8 cellular contexts compared by ENCODE assay signal in the genomic region with DNA sequence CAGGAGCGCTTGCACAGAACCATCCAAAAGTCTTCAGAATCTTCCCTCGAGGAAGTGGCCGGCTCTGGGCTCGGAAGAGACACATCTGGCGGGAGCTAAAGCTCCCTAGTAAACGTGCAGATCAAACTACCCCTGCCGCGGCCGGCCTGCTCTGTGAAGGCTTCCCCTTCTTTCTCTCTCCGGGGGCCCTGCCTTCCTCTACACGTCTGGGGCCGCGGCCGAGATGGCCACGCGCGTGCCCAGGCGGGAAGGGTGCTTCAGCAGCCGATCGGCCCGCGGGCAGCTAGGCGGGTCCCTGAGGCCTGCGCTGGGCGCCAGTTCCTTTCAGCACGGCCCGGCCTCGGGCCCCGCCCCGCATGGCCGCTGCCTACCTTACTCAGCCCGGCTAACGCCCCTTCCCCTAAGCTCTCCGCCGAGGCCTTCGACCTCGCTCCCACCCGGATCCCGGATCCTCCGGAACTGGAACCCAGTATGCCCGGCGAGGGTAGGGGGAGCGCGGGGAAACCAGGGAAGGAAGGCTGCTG. TPM values are rescaled to one million over a fixed set of nuclear protein-coding genes. Genes with fewer than 3 reads are reported as not detected.
DNase-seq lines count a peak whose midpoint lies in the region; ATAC-seq and TF ChIP-seq lines count a peak whose summit lies in the region.

No MANE protein-coding gene starts in this region.

- H3K4me3 Mint-ChIP-seq in activated CD8-positive, alpha-beta memory T cell treated with anti-CD3 and anti-CD28 coated beads, Interleukin-2, amount 10 ng/mL, durations not matched to agents 7 days and 5 days = peak overlapping the region; percentile 88
- H3K4me3 Mint-ChIP-seq in MCF 10A (ENCODE audit: unreplicated experiment) = peak overlapping the region; percentile 88
- H3K4me3 Mint-ChIP-seq in stimulated activated memory B cell treated with anti-CD40 and anti-IgM and Interleukin-4, amounts not matched to agents 10 μg/mL and 1 μg/mL and 100 μg/mL, for 72 hours = peak overlapping the region; percentile 84

- ATAC-seq in activated CD8-positive, alpha-beta memory T cell treated with anti-CD3 and anti-CD28 coated beads, Interleukin-2, amount 10 ng/mL, durations not matched to agents 7 days and 5 days = peak; percentile 21
- ATAC-seq in HG02798 (IDR thresholded peaks at IDR 0.05; ENCODE audit: poor library complexity, unreplicated experiment) = peak; percentile 16
- peak; percentile 40 for ATAC-seq in left colon
- peak; percentile 31 for ATAC-seq in stimulated activated memory B cell treated with anti-CD40 and anti-IgM and Interleukin-4, amounts not matched to agents 10 μg/mL and 1 μg/mL and 100 μg/mL, for 72 hours

- peak; percentile 53 for DNase-seq in activated CD8-positive, alpha-beta memory T cell treated with anti-CD3 and anti-CD28 coated beads, Interleukin-2, amount 10 ng/mL, durations not matched to agents 7 days and 5 days
- no peak for DNase-seq in activated CD8-positive, alpha-beta memory T cell treated with anti-CD3 and anti-CD28 coated beads, Interleukin-2, amount 50 U/mL, for 48 hours
- DNase-seq in NOMO-1 (lab: John Stamatoyannopoulos, UW; ENCODE audit: unreplicated experiment in 2 of 2) = peak; percentile 18 to 25
- DNase-seq in MCF 10A (ENCODE audit: unreplicated experiment) = no peak
- peak in 1 of 2 donors; percentile 63 for DNase-seq in left colon
- no peak for DNase-seq in activated effector memory CD4-positive, alpha-beta T cell treated with Interleukin-2 at 50 U/mL for 16 hours

- no peak for TF ChIP-seq CTCF in MCF 10A (IDR thresholded peaks at IDR 0.05; ENCODE audit: unreplicated experiment)

- H3K36me3 Mint-ChIP-seq in activated CD8-positive, alpha-beta memory T cell treated with anti-CD3 and anti-CD28 coated beads, Interleukin-2, amount 10 ng/mL, durations not matched to agents 7 days and 5 days = peaks cover 7% of the 10 kb centered on the region
- peaks cover 8% of the 10 kb centered on the region for H3K36me3 Mint-ChIP-seq in MCF 10A (ENCODE audit: insufficient read depth, unreplicated experiment)
- H3K36me3 Mint-ChIP-seq in stimulated activated memory B cell treated with anti-CD40 and anti-IgM and Interleukin-4, amounts not matched to agents 10 μg/mL and 1 μg/mL and 100 μg/mL, for 72 hours = peaks cover 7% of the 10 kb centered on the region

- CTCF ChIA-PET in activated CD8-positive, alpha-beta memory T cell treated with anti-CD3 and anti-CD28 coated beads, Interleukin-2, amount 10 ng/mL, durations not matched to agents 7 days and 5 days (lab: Charles Lee) = interaction anchor here (0.8 to 2.6 kb wide), 9 partner anchors 18 to 300 kb away, joined by 3 to 10 read pairs (median 3); no protein-coding TSS in a partner anchor
- CTCF ChIA-PET in MCF 10A (lab: Yijun Ruan, JAX) = interaction anchor here (0.8 to 3.0 kb wide), 9 partner anchors 23 to 176 kb away, joined by 3 to 15 read pairs (median 3); partner anchors contain the start of gene USP22

- peak overlapping the region; percentile 92 for H3K27ac Mint-ChIP-seq in activated CD8-positive, alpha-beta memory T cell treated with anti-CD3 and anti-CD28 coated beads, Interleukin-2, amount 10 ng/mL, durations not matched to agents 7 days and 5 days
- H3K27ac Mint-ChIP-seq in MCF 10A (ENCODE audit: low read depth, unreplicated experiment) = peak overlapping the region; percentile 96
- peak overlapping the region; percentile 91 for H3K27ac Mint-ChIP-seq in stimulated activated memory B cell treated with anti-CD40 and anti-IgM and Interleukin-4, amounts not matched to agents 10 μg/mL and 1 μg/mL and 100 μg/mL, for 72 hours

- peaks cover 59% of the 10 kb centered on the region for H3K4me1 Mint-ChIP-seq in activated CD8-positive, alpha-beta memory T cell treated with anti-CD3 and anti-CD28 coated beads, Interleukin-2, amount 10 ng/mL, durations not matched to agents 7 days and 5 days
- H3K4me1 Mint-ChIP-seq in MCF 10A (ENCODE audit: insufficient read depth, unreplicated experiment) = peaks cover 34% of the 10 kb centered on the region
- peaks cover 45% of the 10 kb centered on the region for H3K4me1 Mint-ChIP-seq in stimulated activated memory B cell treated with anti-CD40 and anti-IgM and Interleukin-4, amounts not matched to agents 10 μg/mL and 1 μg/mL and 100 μg/mL, for 72 hours

- BruUV-seq in MCF 10A (replicated peaks; lab: Mats Ljungman, UMichigan) = no TSS peak

- intact Hi-C loops in MCF 10A (cut with micrococcal nuclease) (loop anchor here (2.0 to 5.0 kb wide), 3 partner anchors 74 to 171 kb away; partner anchors contain the start of genes DHRS7B and USP22), left colon (cut with DNase I, micrococcal nuclease) (loop anchor here in 1 of 2 donors (10.0 kb wide), 1 partner anchor 169 kb away; the partner anchor contains the start of gene USP22)

- H3K27me3 Mint-ChIP-seq in activated CD8-positive, alpha-beta memory T cell treated with anti-CD3 and anti-CD28 coated beads, Interleukin-2, amount 10 ng/mL, durations not matched to agents 7 days and 5 days = no peaks in the 10 kb centered on the region
- no peaks in the 10 kb centered on the region for H3K27me3 Mint-ChIP-seq in MCF 10A (ENCODE audit: insufficient read depth, unreplicated experiment)
- no peaks in the 10 kb centered on the region for H3K27me3 Mint-ChIP-seq in stimulated activated memory B cell treated with anti-CD40 and anti-IgM and Interleukin-4, amounts not matched to agents 10 μg/mL and 1 μg/mL and 100 μg/mL, for 72 hours

- H3K9me3 Mint-ChIP-seq in activated CD8-positive, alpha-beta memory T cell treated with anti-CD3 and anti-CD28 coated beads, Interleukin-2, amount 10 ng/mL, durations not matched to agents 7 days and 5 days (ENCODE audit: low read depth) = no peaks in the 10 kb centered on the region
- no peaks in the 10 kb centered on the region for H3K9me3 Mint-ChIP-seq in MCF 10A (ENCODE audit: unreplicated experiment)
- H3K9me3 Mint-ChIP-seq in stimulated activated memory B cell treated with anti-CD40 and anti-IgM and Interleukin-4, amounts not matched to agents 10 μg/mL and 1 μg/mL and 100 μg/mL, for 72 hours = no peaks in the 10 kb centered on the region

- POLR2A ChIA-PET in MCF 10A (lab: Yijun Ruan, JAX) = interaction anchor here (0.6 to 5.5 kb wide), 25 partner anchors 9 to 183 kb away, joined by 3 to 47 read pairs (median 5); partner anchors contain the start of genes DHRS7B, NATD1 and USP22

RNA-seq across cellular contexts. Expression of gene TMEM11, which starts 0.4 kb away (rescaled TPM):
- total RNA-seq in activated CD8-positive, alpha-beta memory T cell treated with anti-CD3 and anti-CD28 coated beads, Interleukin-2, amount 10 ng/mL, durations not matched to agents 7 days and 5 days = 10 to 100 TPM; 24.8 to 29.3 TPM
- total RNA-seq in MCF 10A (2022) (27.8 and 33.5 TPM in 2 replicates), left colon (10 to 100 TPM; 28.5 to 30.7 TPM)

RNA-seq across cellular contexts. Expression of gene NATD1, which starts 39.7 kb away (rescaled TPM):
- 1 to 10 TPM; 1.8 to 1.9 TPM for total RNA-seq in activated CD8-positive, alpha-beta memory T cell treated with anti-CD3 and anti-CD28 coated beads, Interleukin-2, amount 10 ng/mL, durations not matched to agents 7 days and 5 days
- total RNA-seq in MCF 10A (2022) = 2.3 and 2.5 TPM in 2 replicates
- 1 to 10 TPM; 3.1 to 5.6 TPM for total RNA-seq in left colon

Comparison
In these comparisons a context has a peak if more than half of its experiments do, and no peak if none do; other contexts are left out.
1. DNase-seq: peak in activated CD8-positive, alpha-beta memory T cell treated with anti-CD3 and anti-CD28 coated beads, Interleukin-2, amount 10 ng/mL, durations not matched to agents 7 days and 5 days (single experiment) and NOMO-1 (2 of 2); none in activated CD8-positive, alpha-beta memory T cell treated with anti-CD3 and anti-CD28 coated beads, Interleukin-2, amount 50 U/mL, for 48 hours (single experiment), MCF 10A (single experiment) and activated effector memory CD4-positive, alpha-beta T cell treated with Interleukin-2 at 50 U/mL for 16 hours (single experiment).
2. Peak in every context shown above with its lines, with median percentiles within 50 percentile points of each other: ATAC-seq, H3K27ac Mint-ChIP-seq and H3K4me3 Mint-ChIP-seq.